ENCODE assay signal across 9 cellular contexts in the genomic region with DNA sequence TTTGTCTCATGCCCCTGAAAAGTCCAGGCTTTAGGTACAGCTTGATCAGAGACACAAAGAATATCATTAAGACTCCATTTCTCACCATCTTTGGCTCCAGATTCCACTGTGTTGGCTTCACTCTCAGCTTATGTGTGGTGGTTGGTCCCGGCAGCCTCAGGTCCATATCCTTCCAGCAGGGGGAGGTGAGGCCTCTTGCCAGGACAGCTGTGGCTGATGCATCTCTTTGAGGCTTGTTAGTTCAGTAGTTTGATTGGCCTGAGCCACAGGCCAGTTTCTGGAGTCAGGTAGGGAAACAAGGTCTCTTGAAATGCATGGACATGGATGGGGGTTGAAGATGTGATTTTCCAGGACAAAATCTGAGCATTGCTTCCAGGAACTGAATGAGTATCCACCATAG.
DNase-seq lines count a peak whose midpoint lies in the region; ATAC-seq and TF ChIP-seq lines count a peak whose summit lies in the region.
"Had no signal": no experiment of that assay in that cellular context is flagged by ENCODE, and none has a peak within 500 bp of the region (broad histone marks: within the 10 kb centered on the region; RNA-seq: fewer than 3 reads in every experiment).

No MANE protein-coding gene starts in this region.

- intact Hi-C loops in mucosa of descending colon (cut with DNase I, micrococcal nuclease), result no loop called here

- peaks cover 7% of the 10 kb centered on the region for H3K36me3 Mint-ChIP-seq in chondrocyte (ENCODE audit: low read depth)
- peaks cover 11% of the 10 kb centered on the region for H3K36me3 Mint-ChIP-seq in activated naive CD4-positive, alpha-beta T cell treated with anti-CD3 and anti-CD28 coated beads, Interleukin-2, amount 10 ng/mL, durations not matched to agents 7 days and 5 days
- peaks cover 57% of the 10 kb centered on the region for H3K36me3 Mint-ChIP-seq in activated T-cell treated with anti-CD3 and anti-CD28 coated beads, Interleukin-2, amount 50 U/mL, for 24 hours (ENCODE audit: low read depth)

- no peaks in the 10 kb centered on the region for H3K4me1 ChIP-seq in mucosa of descending colon (ENCODE audit: low read depth)
- H3K4me1 ChIP-seq: adrenal gland had no signal

- no peak overlapping the region for H3K4me3 ChIP-seq in mucosa of descending colon
- H3K4me3 ChIP-seq: adrenal gland had no signal

- peak; percentile 40 for TF ChIP-seq RAD21 in Ishikawa (IDR thresholded peaks at IDR 0.05; ENCODE audit: low read depth)

- CTCF ChIA-PET in activated naive CD4-positive, alpha-beta T cell treated with anti-CD3 and anti-CD28 coated beads, Interleukin-2, amount 10 ng/mL, durations not matched to agents 7 days and 5 days (lab: Charles Lee), result no interaction called here

- H3K9me3 ChIP-seq in mucosa of descending colon, result no peaks in the 10 kb centered on the region
- H3K9me3 ChIP-seq: adrenal gland had no signal

- H3K27ac Mint-ChIP-seq in chondrocyte (ENCODE audit: unreplicated experiment), result peak overlapping the region; percentile 63
- no peak overlapping the region for H3K27ac Mint-ChIP-seq in activated naive CD4-positive, alpha-beta T cell treated with anti-CD3 and anti-CD28 coated beads, Interleukin-2, amount 10 ng/mL, durations not matched to agents 7 days and 5 days
- no peak overlapping the region for H3K27ac Mint-ChIP-seq in activated T-cell treated with anti-CD3 and anti-CD28 coated beads, Interleukin-2, amount 50 U/mL, for 24 hours

- H3K36me3 ChIP-seq in mucosa of descending colon (ENCODE audit: low read depth), result no peaks in the 10 kb centered on the region
- H3K36me3 ChIP-seq: adrenal gland had no signal

- ATAC-seq in GM18909 (IDR thresholded peaks at IDR 0.05; ENCODE audit: poor library complexity, unreplicated experiment), result peak; percentile 52
- peak; percentile 76 for ATAC-seq in mucosa of descending colon
- ATAC-seq in GM21737 (IDR thresholded peaks at IDR 0.05; ENCODE audit: unreplicated experiment), result no peak

- peaks cover 4% of the 10 kb centered on the region for H3K9me3 Mint-ChIP-seq in chondrocyte (ENCODE audit: low read depth)
- H3K9me3 Mint-ChIP-seq in activated naive CD4-positive, alpha-beta T cell treated with anti-CD3 and anti-CD28 coated beads, Interleukin-2, amount 10 ng/mL, durations not matched to agents 7 days and 5 days, result no peaks in the 10 kb centered on the region
- H3K9me3 Mint-ChIP-seq in activated T-cell treated with anti-CD3 and anti-CD28 coated beads, Interleukin-2, amount 50 U/mL, for 24 hours, result no peaks in the 10 kb centered on the region

- H3K27me3 Mint-ChIP-seq in chondrocyte (ENCODE audit: low read depth), result no peaks in the 10 kb centered on the region
- H3K27me3 Mint-ChIP-seq in activated naive CD4-positive, alpha-beta T cell treated with anti-CD3 and anti-CD28 coated beads, Interleukin-2, amount 10 ng/mL, durations not matched to agents 7 days and 5 days, result no peaks in the 10 kb centered on the region
- H3K27me3 Mint-ChIP-seq in activated T-cell treated with anti-CD3 and anti-CD28 coated beads, Interleukin-2, amount 50 U/mL, for 24 hours, result no peaks in the 10 kb centered on the region

- peak; percentile 57 for DNase-seq in AG08396 (ENCODE audit: low spot score)
- no peak for DNase-seq in chondrocyte (ENCODE audit: low spot score)
- peak in 2 of 3 donors; percentile 50 to 55 for DNase-seq in mucosa of descending colon
- DNase-seq in activated naive CD4-positive, alpha-beta T cell treated with anti-CD3 and anti-CD28 coated beads, Interleukin-2, amount 10 ng/mL, durations not matched to agents 7 days and 5 days, result no peak
- DNase-seq in activated T-cell treated with anti-CD3 and anti-CD28 coated beads, Interleukin-2, amount 50 U/mL, for 24 hours, result no peak

- H3K4me3 Mint-ChIP-seq in chondrocyte (ENCODE audit: unreplicated experiment), result no peak overlapping the region
- no peak overlapping the region for H3K4me3 Mint-ChIP-seq in activated naive CD4-positive, alpha-beta T cell treated with anti-CD3 and anti-CD28 coated beads, Interleukin-2, amount 10 ng/mL, durations not matched to agents 7 days and 5 days
- H3K4me3 Mint-ChIP-seq in activated T-cell treated with anti-CD3 and anti-CD28 coated beads, Interleukin-2, amount 50 U/mL, for 24 hours, result no peak overlapping the region

- no peak for TF ChIP-seq EP300 in Ishikawa (IDR thresholded peaks at IDR 0.05; ENCODE audit: borderline replicate concordance)

- peaks cover 43% of the 10 kb centered on the region for H3K4me1 Mint-ChIP-seq in chondrocyte (ENCODE audit: low read depth)
- H3K4me1 Mint-ChIP-seq in activated naive CD4-positive, alpha-beta T cell treated with anti-CD3 and anti-CD28 coated beads, Interleukin-2, amount 10 ng/mL, durations not matched to agents 7 days and 5 days, result no peaks in the 10 kb centered on the region
- H3K4me1 Mint-ChIP-seq in activated T-cell treated with anti-CD3 and anti-CD28 coated beads, Interleukin-2, amount 50 U/mL, for 24 hours (ENCODE audit: low read depth), result no peaks in the 10 kb centered on the region

- TF ChIP-seq CTCF in chondrocyte (IDR thresholded peaks at IDR 0.05) (peak; percentile 66), mucosa of descending colon (IDR thresholded peaks at IDR 0.05) (peak; percentile 10)

TF ChIP-seq in Ishikawa, 13 proteins besides CTCF, POLR2A, EP300 and RAD21:
- TF ChIP-seq YY1 (IDR thresholded peaks at IDR 0.05; ENCODE audit: low read depth) (no peak), CEBPB (IDR thresholded peaks at IDR 0.05) (no peak), FOXM1 (IDR thresholded peaks at IDR 0.05; ENCODE audit: borderline replicate concordance, low read depth) (no peak), TAF1 (IDR thresholded peaks at IDR 0.05; ENCODE audit: low read depth) (no peak), EGR1 (IDR thresholded peaks at IDR 0.05) (no peak), NFIC (IDR thresholded peaks at IDR 0.05) (no peak), CREB1 (IDR thresholded peaks at IDR 0.05; ENCODE audit: low read depth) (no peak), TEAD4 (IDR thresholded peaks at IDR 0.05) (no peak), ZBTB7A (IDR thresholded peaks at IDR 0.05; ENCODE audit: low read depth) (no peak), TCF12 (IDR thresholded peaks at IDR 0.05; ENCODE audit: low read depth) (no peak)
- TF ChIP-seq, protein P1, sequence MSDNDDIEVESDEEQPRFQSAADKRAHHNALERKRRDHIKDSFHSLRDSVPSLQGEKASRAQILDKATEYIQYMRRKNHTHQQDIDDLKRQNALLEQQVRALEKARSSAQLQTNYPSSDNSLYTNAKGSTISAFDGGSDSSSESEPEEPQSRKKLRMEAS (IDR thresholded peaks at IDR 0.05), result no peak
- TF ChIP-seq, protein P2, sequence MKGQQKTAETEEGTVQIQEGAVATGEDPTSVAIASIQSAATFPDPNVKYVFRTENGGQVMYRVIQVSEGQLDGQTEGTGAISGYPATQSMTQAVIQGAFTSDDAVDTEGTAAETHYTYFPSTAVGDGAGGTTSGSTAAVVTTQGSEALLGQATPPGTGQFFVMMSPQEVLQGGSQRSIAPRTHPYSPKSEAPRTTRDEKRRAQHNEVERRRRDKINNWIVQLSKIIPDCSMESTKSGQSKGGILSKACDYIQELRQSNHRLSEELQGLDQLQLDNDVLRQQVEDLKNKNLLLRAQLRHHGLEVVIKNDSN (IDR thresholded peaks at IDR 0.05), result no peak

Comparison
In these comparisons a context has a peak if more than half of its experiments do, and no peak if none do; other contexts are left out.
1. DNase-seq: peak in AG08396 (single experiment) and mucosa of descending colon (2 of 3); none in chondrocyte (single experiment), activated naive CD4-positive, alpha-beta T cell treated with anti-CD3 and anti-CD28 coated beads, Interleukin-2, amount 10 ng/mL, durations not matched to agents 7 days and 5 days (single experiment) and activated T-cell treated with anti-CD3 and anti-CD28 coated beads, Interleukin-2, amount 50 U/mL, for 24 hours (single experiment).